10 cellular contexts compared by ENCODE assay signal in genomic region chr2:72893594-72894319, GRCh38. TPM values are rescaled to one million over a fixed set of nuclear protein-coding genes. Genes with fewer than 3 reads are reported as not detected.
DNase-seq lines count a peak whose midpoint lies in the region; ATAC-seq, FAIRE-seq and TF ChIP-seq lines count a peak whose summit lies in the region.
"Had no signal": no experiment of that assay in that cellular context is flagged by ENCODE, and none has a peak within 500 bp of the region (broad histone marks: within the 10 kb centered on the region; RNA-seq: fewer than 3 reads in every experiment).

No MANE protein-coding gene starts in this region.

- POLR2A ChIA-PET in CD4-positive, alpha-beta T cell (lab: Charles Lee): interaction anchor here (2.2 kb wide), 1 partner anchor 283 kb away, joined by 6 read pairs; no protein-coding TSS in a partner anchor

- H3K9me3 ChIP-seq in CD4-positive, alpha-beta T cell (ENCODE audit: control insufficient read depth, low read length): no peaks in the 10 kb centered on the region
- H3K9me3 ChIP-seq in gastrocnemius medialis: no peaks in the 10 kb centered on the region

- H3K4me1 ChIP-seq in gastrocnemius medialis: peaks cover 8 to 23% of the 10 kb centered on the region in 2 donors

- peak; percentile 74 for ATAC-seq in CD4-positive, alpha-beta T cell (ENCODE audit: poor library complexity)
- ATAC-seq in GM18858 (IDR thresholded peaks at IDR 0.05; ENCODE audit: unreplicated experiment) (peak; percentile 41), HG02970 (IDR thresholded peaks at IDR 0.05; ENCODE audit: low FRiP score, unreplicated experiment) (peak; percentile 47), Right ventricle myocardium inferior (peak; percentile 54), gastrocnemius medialis (peak in 1 of 2 donors; percentile 54)
- peak; percentile 60 to 71 for ATAC-seq in activated T-cell treated with anti-CD3 and anti-CD28 coated beads, Interleukin-2, amount 50 U/mL, for 4 hours

- H3K36me3 Mint-ChIP-seq in CD4-positive, alpha-beta T cell (ENCODE audit: low read depth): no peaks in the 10 kb centered on the region
- no peaks in the 10 kb centered on the region for H3K36me3 Mint-ChIP-seq in activated T-cell treated with anti-CD3 and anti-CD28 coated beads, Interleukin-2, amount 50 U/mL, for 4 hours (ENCODE audit: insufficient read depth)

- no peak overlapping the region for H3K27ac ChIP-seq in CD4-positive, alpha-beta T cell (ENCODE audit: low read depth, low read length)
- no peak overlapping the region for H3K27ac ChIP-seq in gastrocnemius medialis
- H3K27ac ChIP-seq: skin epidermis had no signal

- no peak for TF ChIP-seq CTCF in CD4-positive, alpha-beta T cell (IDR thresholded peaks at IDR 0.05)
- TF ChIP-seq CTCF in gastrocnemius medialis (IDR thresholded peaks at IDR 0.05 in 4 of 5, conservative IDR thresholded peaks at IDR 0.05 in 1 of 5): peak in 4 of 5 experiments; percentile 18 to 46 (median 34)

- H3K27me3 Mint-ChIP-seq in CD4-positive, alpha-beta T cell: peaks cover 91% of the 10 kb centered on the region
- H3K27me3 Mint-ChIP-seq in activated T-cell treated with anti-CD3 and anti-CD28 coated beads, Interleukin-2, amount 50 U/mL, for 4 hours (ENCODE audit: low read depth): peaks cover 70% of the 10 kb centered on the region

- FAIRE-seq in H54 (lab: Jason Lieb, UNC): no peak
- FAIRE-seq: TTC549 had no signal

- no peak overlapping the region for H3K4me3 Mint-ChIP-seq in CD4-positive, alpha-beta T cell
- no peak overlapping the region for H3K4me3 Mint-ChIP-seq in activated T-cell treated with anti-CD3 and anti-CD28 coated beads, Interleukin-2, amount 50 U/mL, for 4 hours

- H3K4me3 ChIP-seq in gastrocnemius medialis: no peak overlapping the region
- H3K4me3 ChIP-seq: skin epidermis had no signal

- intact Hi-C loops in CD4-positive, alpha-beta T cell (cut with DNase I, micrococcal nuclease): loop anchor here (2.0 to 5.0 kb wide), 4 partner anchors 84 to 284 kb away; no protein-coding TSS in a partner anchor
- intact Hi-C loops in Right ventricle myocardium inferior (cut with DNase I): loop anchor here (2.0 to 5.0 kb wide), 3 partner anchors 79 to 284 kb away; no protein-coding TSS in a partner anchor
- intact Hi-C loops in gastrocnemius medialis (cut with DNase I; ENCODE audit: low total_unique reads): loop anchor here (2.0 to 10.0 kb wide), 2 partner anchors 81 to 269 kb away; no protein-coding TSS in a partner anchor

- peak in 1 of 10 experiments; percentile 21 for DNase-seq in CD4-positive, alpha-beta T cell
- DNase-seq in NCI-H2227 treated with DMSO at 0.1 percent for 48 hours (lab: John Stamatoyannopoulos, UW) (peak; percentile 21), Right ventricle myocardium inferior (ENCODE audit: missing footprints) (no peak), gastrocnemius medialis (no peak), H54 (ENCODE audit: insufficient read length, low spot score) (no peak)
- DNase-seq in activated T-cell treated with anti-CD3 and anti-CD28 coated beads, Interleukin-2, amount 50 U/mL, for 4 hours: no peak

- H3K27me3 ChIP-seq in CD4-positive, alpha-beta T cell (ENCODE audit: control insufficient read depth, insufficient read depth, low read length): peaks cover 53% of the 10 kb centered on the region
- H3K27me3 ChIP-seq in gastrocnemius medialis: peaks cover 3 to 10% (median 5%) of the 10 kb centered on the region in 3 donors

- peaks cover 0 to 13% of the 10 kb centered on the region in 2 donors for H3K36me3 ChIP-seq in gastrocnemius medialis

- TF ChIP-seq POLR2A in gastrocnemius medialis (IDR thresholded peaks at IDR 0.05) (no peak), H54 (IDR thresholded peaks at IDR 0.05; ENCODE audit: low read depth, low read length) (no peak)

- H3K9me3 Mint-ChIP-seq in CD4-positive, alpha-beta T cell: no peaks in the 10 kb centered on the region
- no peaks in the 10 kb centered on the region for H3K9me3 Mint-ChIP-seq in activated T-cell treated with anti-CD3 and anti-CD28 coated beads, Interleukin-2, amount 50 U/mL, for 4 hours

- CTCF ChIA-PET in CD4-positive, alpha-beta T cell (lab: Charles Lee): interaction anchor here (0.6 to 1.5 kb wide), 5 partner anchors 126 to 1320 kb away, joined by 3 to 13 read pairs (median 3); no protein-coding TSS in a partner anchor

- no peaks in the 10 kb centered on the region for H3K4me1 Mint-ChIP-seq in CD4-positive, alpha-beta T cell (ENCODE audit: low read depth)
- peaks cover 1% of the 10 kb centered on the region for H3K4me1 Mint-ChIP-seq in activated T-cell treated with anti-CD3 and anti-CD28 coated beads, Interleukin-2, amount 50 U/mL, for 4 hours (ENCODE audit: low read depth)

- in situ Hi-C loops in gastrocnemius medialis (cut with MboI; ENCODE audit: low sequenced_read_pairs in 4 of 4): loop anchor here in 1 of 4 donors (25.0 kb wide), 1 partner anchor 269 kb away; no protein-coding TSS in a partner anchor

- no peak overlapping the region for H3K27ac Mint-ChIP-seq in CD4-positive, alpha-beta T cell

RNA-seq across cellular contexts. Expression of gene SPR, which starts 6.5 kb away (rescaled TPM):
- not detected for total RNA-seq in CD4-positive, alpha-beta T cell
- 10 to 100 TPM in 1 of 3 donors, 1 to 10 TPM in 2; 7.7 to 11.2 (median 8.5) TPM for total RNA-seq in activated T-cell treated with anti-CD3 and anti-CD28 coated beads, Interleukin-2, amount 50 U/mL, for 4 hours
- 52.4 TPM for total RNA-seq in Right ventricle myocardium inferior
- 10 to 100 TPM; 22.8 to 71.0 (median 33.6) TPM for total RNA-seq in gastrocnemius medialis

RNA-seq across cellular contexts. Expression of gene EMX1, which starts 23.6 kb away (rescaled TPM):
- total RNA-seq in CD4-positive, alpha-beta T cell: not detected
- total RNA-seq in activated T-cell treated with anti-CD3 and anti-CD28 coated beads, Interleukin-2, amount 50 U/mL, for 4 hours: under 1 TPM in 1 of 3 donors, not detected in 2; 0.08 TPM
- total RNA-seq in Right ventricle myocardium inferior: not detected
- total RNA-seq in gastrocnemius medialis: not detected

Comparison
In these comparisons a context has a peak if more than half of its experiments do, and no peak if none do; other contexts are left out.
1. RNA of gene SPR, which starts 6.5 kb away (total RNA-seq): 52.4 TPM in Right ventricle myocardium inferior (single experiment), 22.8 to 71.0 TPM in gastrocnemius medialis and 7.7 to 11.2 TPM in activated T-cell treated with anti-CD3 and anti-CD28 coated beads, Interleukin-2, amount 50 U/mL, for 4 hours; not detected in CD4-positive, alpha-beta T cell; every median in the first group is over 4 times any median in the second.